ENCODE assay signal across 18 cellular contexts in genomic region chrX:154015581-154016264, GRCh38. TPM values are rescaled to one million over a fixed set of nuclear protein-coding genes. Genes with fewer than 3 reads are reported as not detected.
DNase-seq lines count a peak whose midpoint lies in the region; ATAC-seq, FAIRE-seq and TF ChIP-seq lines count a peak whose summit lies in the region.
"Had no signal": no experiment of that assay in that cellular context is flagged by ENCODE, and none has a peak within 500 bp of the region (broad histone marks: within the 10 kb centered on the region; RNA-seq: fewer than 3 reads in every experiment).

No MANE protein-coding gene starts in this region.

- FAIRE-seq in kidney (lab: Jason Lieb, UNC) = no peak

- CTCF ChIA-PET in Calu3 (lab: Charles Lee) = interaction anchor here (0.6 kb wide), 1 partner anchor 38 kb away, joined by 6 read pairs; no protein-coding TSS in a partner anchor
- CTCF ChIA-PET in activated CD4-positive, alpha-beta memory T cell treated with anti-CD3 and anti-CD28 coated beads for 36 hours (lab: Charles Lee) = no interaction called here

- in situ Hi-C loops in brain microvascular endothelial cell (cut with HindIII; ENCODE audit: low pct_ligation_motif_present, low sequenced_read_pairs) = no loop called here

- no peak overlapping the region for H3K4me3 Mint-ChIP-seq in Calu3 (ENCODE audit: low read depth, unreplicated experiment)
- H3K4me3 Mint-ChIP-seq in activated CD4-positive, alpha-beta memory T cell treated with anti-CD3 and anti-CD28 coated beads for 36 hours = no peak overlapping the region

- H3K9me3 Mint-ChIP-seq in Calu3 (ENCODE audit: low read depth, unreplicated experiment) = no peaks in the 10 kb centered on the region
- no peaks in the 10 kb centered on the region for H3K9me3 Mint-ChIP-seq in activated CD4-positive, alpha-beta memory T cell treated with anti-CD3 and anti-CD28 coated beads for 36 hours

- H3K36me3 ChIP-seq in kidney (ENCODE audit: control insufficient read depth in 1 of 2, insufficient read depth in 2 of 2, low read length in 2 of 2) (peaks cover 0 to 2% of the 10 kb centered on the region in 2 donors), brain microvascular endothelial cell (replicated peaks) (peaks cover 7% of the 10 kb centered on the region)

- H3K36me3 Mint-ChIP-seq in Calu3 (ENCODE audit: insufficient read depth, unreplicated experiment) = peaks cover 61% of the 10 kb centered on the region
- H3K36me3 Mint-ChIP-seq in activated CD4-positive, alpha-beta memory T cell treated with anti-CD3 and anti-CD28 coated beads for 36 hours = peaks cover 25% of the 10 kb centered on the region

- BruUV-seq in Calu3 (replicated peaks; lab: Mats Ljungman, UMichigan) = no TSS peak

- H3K4me3 ChIP-seq in kidney (ENCODE audit: low read length in 2 of 2) (no peak overlapping the region), brain microvascular endothelial cell (ENCODE audit: low read depth, low read length) (no peak overlapping the region)
- H3K4me3 ChIP-seq: left lung, skin epidermis had no signal

- H3K27me3 Mint-ChIP-seq in Calu3 (ENCODE audit: unreplicated experiment) = no peaks in the 10 kb centered on the region
- H3K27me3 Mint-ChIP-seq in activated CD4-positive, alpha-beta memory T cell treated with anti-CD3 and anti-CD28 coated beads for 36 hours = no peaks in the 10 kb centered on the region

- peaks cover 3 to 7% of the 10 kb centered on the region in 2 donors for H3K4me1 ChIP-seq in kidney (ENCODE audit: control insufficient read depth in 1 of 2, insufficient read depth in 1 of 2, low read depth in 1 of 2, low read length in 2 of 2)

- peak overlapping the region; percentile 9; the same call in 1 of the 2 replicates for H3K27ac ChIP-seq in C4-2B
- H3K27ac ChIP-seq in kidney (ENCODE audit: low read depth in 2 of 2, low read length in 2 of 2) = no peak overlapping the region
- no peak overlapping the region for H3K27ac ChIP-seq in brain microvascular endothelial cell
- H3K27ac ChIP-seq: left lung, skin epidermis had no signal

- peak overlapping the region; percentile 8 for H3K27ac Mint-ChIP-seq in Calu3 (ENCODE audit: unreplicated experiment)
- H3K27ac Mint-ChIP-seq in activated CD4-positive, alpha-beta memory T cell treated with anti-CD3 and anti-CD28 coated beads for 36 hours = peak overlapping the region; percentile 56

- POLR2A ChIA-PET in activated CD4-positive, alpha-beta memory T cell treated with anti-CD3 and anti-CD28 coated beads for 36 hours (lab: Charles Lee) = no interaction called here

- TF ChIP-seq CTCF in C4-2B (conservative IDR thresholded peaks at IDR 0.05) (no peak), Calu3 (IDR thresholded peaks at IDR 0.05; ENCODE audit: unreplicated experiment) (no peak), kidney (IDR thresholded peaks at IDR 0.05; ENCODE audit: borderline replicate concordance, extremely low read depth, insufficient read depth) (no peak), brain microvascular endothelial cell (IDR thresholded peaks at IDR 0.05; ENCODE audit: low read depth, low read length, missing control alignments) (no peak)

- intact Hi-C loops in Calu3 (cut with micrococcal nuclease; ENCODE audit: unreplicated experiment) (no loop called here), kidney (cut with DNase I) (no loop called here)
- intact Hi-C loops in activated CD4-positive, alpha-beta memory T cell treated with anti-CD3 and anti-CD28 coated beads for 36 hours (cut with micrococcal nuclease) = no loop called here

- no peaks in the 10 kb centered on the region for H3K4me1 Mint-ChIP-seq in Calu3 (ENCODE audit: low read depth, unreplicated experiment)
- H3K4me1 Mint-ChIP-seq in activated CD4-positive, alpha-beta memory T cell treated with anti-CD3 and anti-CD28 coated beads for 36 hours (ENCODE audit: low read depth) = peaks cover 10% of the 10 kb centered on the region

- DNase-seq in Calu3 (no peak), kidney (peak; percentile 70), NCI-H146 (lab: John Stamatoyannopoulos, UW) (no peak), brain microvascular endothelial cell (no peak)
- DNase-seq in activated CD4-positive, alpha-beta memory T cell treated with anti-CD3 and anti-CD28 coated beads for 36 hours = no peak
- DNase-seq: activated CD4-positive, CD25-positive, alpha-beta regulatory T cell; anterior cingulate cortex; BE2C; foreskin fibroblast; KG1; NCI-H2171 treated with DMSO at 0.1 percent for 48 hours; stimulated activated CD4-positive, alpha-beta T cell treated with anti-CD3 and anti-CD28 coated beads, Interleukin-4, amount 100 ng/mL, for 4 hours; trophoblast cell had no signal

- no peaks in the 10 kb centered on the region for H3K27me3 ChIP-seq in brain microvascular endothelial cell (replicated peaks)
- H3K27me3 ChIP-seq: BE2C, left lung had no signal

- H3K9me3 ChIP-seq in kidney (ENCODE audit: control insufficient read depth in 1 of 2, low read length in 2 of 2) = no peaks in the 10 kb centered on the region
- H3K9me3 ChIP-seq: BE2C, left lung had no signal

- ATAC-seq in HG03342 (IDR thresholded peaks at IDR 0.05; ENCODE audit: unreplicated experiment) (no peak), HG03196 (IDR thresholded peaks at IDR 0.05; ENCODE audit: unreplicated experiment) (no peak)
- ATAC-seq: left lung had no signal

- no peak overlapping the region for H3K9ac ChIP-seq in kidney (ENCODE audit: low read length in 2 of 2)

RNA-seq across cellular contexts. Expression of gene IRAK1, which starts 4.0 kb away (rescaled TPM):
- total RNA-seq in Calu3 (2022) = 194 and 208 TPM in 2 replicates
- 100 to 1,000 TPM in 1 of 2 experiments, 10 to 100 TPM in 1; 99.6 to 106 TPM for total RNA-seq in activated CD4-positive, alpha-beta memory T cell treated with anti-CD3 and anti-CD28 coated beads for 36 hours
- total RNA-seq in kidney = 85.3 TPM
- 46.6 TPM for polyA plus RNA-seq in kidney (ENCODE audit: insufficient read depth, low read depth, low replicate concordance)

RNA-seq across cellular contexts. Expression of gene TMEM187, which starts 43.2 kb away (rescaled TPM):
- total RNA-seq in Calu3 (2022) = 9.4 and 9.9 TPM in 2 replicates
- 1 to 10 TPM; 8.6 to 9.1 TPM for total RNA-seq in activated CD4-positive, alpha-beta memory T cell treated with anti-CD3 and anti-CD28 coated beads for 36 hours
- total RNA-seq in kidney = 9.6 TPM
- 12.4 TPM for polyA plus RNA-seq in kidney (ENCODE audit: insufficient read depth, low read depth, low replicate concordance)

RNA-seq across cellular contexts. Expression of gene HCFC1, which starts 44.1 kb away (rescaled TPM):
- total RNA-seq in Calu3 (2022) (76.0 and 77.7 TPM in 2 replicates), kidney (54.6 TPM)
- 10 to 100 TPM; 90.4 to 93.0 TPM for total RNA-seq in activated CD4-positive, alpha-beta memory T cell treated with anti-CD3 and anti-CD28 coated beads for 36 hours
- 13.5 TPM for polyA plus RNA-seq in kidney (ENCODE audit: insufficient read depth, low read depth, low replicate concordance)
